8 cellular contexts compared by ENCODE assay signal in genomic region chr6:78867370-78868040, GRCh38. TPM values are rescaled to one million over a fixed set of nuclear protein-coding genes. Genes with fewer than 3 reads are reported as not detected.
DNase-seq lines count a peak whose midpoint lies in the region; ATAC-seq and TF ChIP-seq lines count a peak whose summit lies in the region.

TSS of gene IRAK1BP1 (plus strand) at chr6:78867551. CDS start at chr6:78867577, 26 bp downstream.

- H3K36me3 Mint-ChIP-seq in CD4-positive, alpha-beta T cell (ENCODE audit: low read depth) = peaks cover 22% of the 10 kb centered on the region
- peaks cover 9% of the 10 kb centered on the region for H3K36me3 Mint-ChIP-seq in activated CD8-positive, alpha-beta T cell treated with anti-CD3 and anti-CD28 coated beads for 36 hours (ENCODE audit: low read depth)
- peaks cover 2% of the 10 kb centered on the region for H3K36me3 Mint-ChIP-seq in memory B cell

- no peaks in the 10 kb centered on the region for H3K9me3 Mint-ChIP-seq in CD4-positive, alpha-beta T cell
- no peaks in the 10 kb centered on the region for H3K9me3 Mint-ChIP-seq in activated CD8-positive, alpha-beta T cell treated with anti-CD3 and anti-CD28 coated beads for 36 hours
- H3K9me3 Mint-ChIP-seq in memory B cell = no peaks in the 10 kb centered on the region

- no peak for TF ChIP-seq CTCF in CD4-positive, alpha-beta T cell (IDR thresholded peaks at IDR 0.05)
- peak; percentile 26 for TF ChIP-seq CTCF in activated CD8-positive, alpha-beta T cell treated with anti-CD3 and anti-CD28 coated beads for 36 hours (IDR thresholded peaks at IDR 0.05)

- peak within 1 kb of the TSS; percentile 98 for H3K4me3 Mint-ChIP-seq in CD4-positive, alpha-beta T cell
- H3K4me3 Mint-ChIP-seq in activated CD8-positive, alpha-beta T cell treated with anti-CD3 and anti-CD28 coated beads for 36 hours = peak within 1 kb of the TSS; percentile 97
- peak within 1 kb of the TSS; percentile 94 for H3K4me3 Mint-ChIP-seq in memory B cell

- ATAC-seq in CD4-positive, alpha-beta T cell (ENCODE audit: poor library complexity) = peak; percentile 90
- peak; percentile 94 for ATAC-seq in GM19372 (IDR thresholded peaks at IDR 0.05; ENCODE audit: low read depth, unreplicated experiment)
- ATAC-seq in HG03521 (IDR thresholded peaks at IDR 0.05; ENCODE audit: unreplicated experiment) = peak; percentile 94
- peak; percentile 97 for ATAC-seq in activated CD8-positive, alpha-beta T cell treated with anti-CD3 and anti-CD28 coated beads for 36 hours
- ATAC-seq in memory B cell (ENCODE audit: low read depth) = peak; percentile 89

- no peaks in the 10 kb centered on the region for H3K36me3 ChIP-seq in effector memory CD4-positive, alpha-beta T cell (ENCODE audit: control insufficient read depth, insufficient read depth, low read length)

- intact Hi-C loops in CD4-positive, alpha-beta T cell (cut with DNase I, micrococcal nuclease) = loop anchor here in 1 of 2 experiments (5.0 to 10.0 kb wide), 2 partner anchors 210 to 1137 kb away; partner anchors contain the start of genes PHIP and TTK
- intact Hi-C loops in activated CD8-positive, alpha-beta T cell treated with anti-CD3 and anti-CD28 coated beads for 36 hours (cut with micrococcal nuclease) = loop anchor here (2.0 kb wide), 1 partner anchor 209 kb away; no protein-coding TSS in a partner anchor

- no peaks in the 10 kb centered on the region for H3K9me3 ChIP-seq in CD4-positive, alpha-beta T cell (ENCODE audit: control insufficient read depth, low read length)
- H3K9me3 ChIP-seq in effector memory CD4-positive, alpha-beta T cell (ENCODE audit: control insufficient read depth, low read length) = no peaks in the 10 kb centered on the region

- no peaks in the 10 kb centered on the region for H3K27me3 Mint-ChIP-seq in CD4-positive, alpha-beta T cell
- H3K27me3 Mint-ChIP-seq in activated CD8-positive, alpha-beta T cell treated with anti-CD3 and anti-CD28 coated beads for 36 hours = no peaks in the 10 kb centered on the region
- no peaks in the 10 kb centered on the region for H3K27me3 Mint-ChIP-seq in memory B cell

- peak within 1 kb of the TSS; percentile 87 for H3K4me3 ChIP-seq in effector memory CD4-positive, alpha-beta T cell (ENCODE audit: insufficient read depth, low read depth, low read length, poor library complexity, severe bottlenecking)

- CTCF ChIA-PET in CD4-positive, alpha-beta T cell (lab: Charles Lee) = no interaction called here
- CTCF ChIA-PET in activated CD8-positive, alpha-beta T cell treated with anti-CD3 and anti-CD28 coated beads for 36 hours (lab: Charles Lee) = interaction anchor here (0.7 kb wide), 1 partner anchor 368 kb away, joined by 3 read pairs; no protein-coding TSS in a partner anchor

- DNase-seq in CD4-positive, alpha-beta T cell = peak; percentile 56 to 75 (median 66)
- peak; percentile 93 for DNase-seq in NCI-H774 (lab: John Stamatoyannopoulos, UW)
- DNase-seq in activated CD8-positive, alpha-beta T cell treated with anti-CD3 and anti-CD28 coated beads for 36 hours = peak; percentile 93
- peak; percentile 15 to 52 (median 32) for DNase-seq in effector memory CD4-positive, alpha-beta T cell
- DNase-seq in memory B cell (ENCODE audit: low spot score in 2 of 2) = peak; percentile 76
- DNase-seq in stimulated activated CD8-positive, alpha-beta memory T cell treated with anti-CD3 and anti-CD28 coated beads, Interleukin-12 subunit alpha, Interleukin-12 subunit beta, amount 100 ng/mL, for 1 hour (ENCODE audit: low read depth) = peak; percentile 60

- peak within 1 kb of the TSS; percentile 91 for H3K27ac Mint-ChIP-seq in CD4-positive, alpha-beta T cell
- H3K27ac Mint-ChIP-seq in activated CD8-positive, alpha-beta T cell treated with anti-CD3 and anti-CD28 coated beads for 36 hours = peak within 1 kb of the TSS; percentile 90
- peak within 1 kb of the TSS; percentile 93 for H3K27ac Mint-ChIP-seq in memory B cell

- peaks cover 23% of the 10 kb centered on the region for H3K4me1 Mint-ChIP-seq in CD4-positive, alpha-beta T cell (ENCODE audit: low read depth)
- H3K4me1 Mint-ChIP-seq in activated CD8-positive, alpha-beta T cell treated with anti-CD3 and anti-CD28 coated beads for 36 hours (ENCODE audit: low read depth) = peaks cover 14% of the 10 kb centered on the region
- H3K4me1 Mint-ChIP-seq in memory B cell = peaks cover 3% of the 10 kb centered on the region

- peaks cover 5% of the 10 kb centered on the region for H3K4me1 ChIP-seq in effector memory CD4-positive, alpha-beta T cell (ENCODE audit: control insufficient read depth, insufficient read depth, low read length, poor library complexity, severe bottlenecking)

- peak within 1 kb of the TSS; percentile 67 for H3K27ac ChIP-seq in CD4-positive, alpha-beta T cell (ENCODE audit: low read depth, low read length)
- H3K27ac ChIP-seq in effector memory CD4-positive, alpha-beta T cell (ENCODE audit: insufficient read depth, low read length, poor library complexity, severe bottlenecking) = peak within 1 kb of the TSS; percentile 67

- POLR2A ChIA-PET in CD4-positive, alpha-beta T cell (lab: Charles Lee) = interaction anchor here (0.7 to 1.4 kb wide), 3 partner anchors 209 to 211 kb away, joined by 3 to 6 read pairs (median 5); partner anchors contain the start of gene PHIP
- POLR2A ChIA-PET in activated CD8-positive, alpha-beta T cell treated with anti-CD3 and anti-CD28 coated beads for 36 hours (lab: Charles Lee) = interaction anchor here (1.9 kb wide), 1 partner anchor 211 kb away, joined by 7 read pairs; the partner anchor contains the start of gene PHIP

- H3K27me3 ChIP-seq in CD4-positive, alpha-beta T cell (ENCODE audit: control insufficient read depth, insufficient read depth, low read length) = no peaks in the 10 kb centered on the region
- H3K27me3 ChIP-seq in effector memory CD4-positive, alpha-beta T cell (replicated peaks; ENCODE audit: control insufficient read depth, insufficient read depth, low read length, poor library complexity, severe bottlenecking) = no peaks in the 10 kb centered on the region

RNA-seq across cellular contexts. Expression of gene IRAK1BP1, which starts in this region (rescaled TPM):
- under 1 TPM; 0.52 to 0.98 TPM for total RNA-seq in CD4-positive, alpha-beta T cell
- 1 to 10 TPM; 2.3 to 2.6 TPM for total RNA-seq in activated CD8-positive, alpha-beta T cell treated with anti-CD3 and anti-CD28 coated beads for 36 hours

Comparison
In these comparisons a context has a peak if more than half of its experiments do, and no peak if none do; other contexts are left out.
1. Peak in every context shown above with its lines: DNase-seq, ATAC-seq, H3K4me3 ChIP-seq and H3K27ac ChIP-seq.
2. Peak in DNase-seq, ATAC-seq and H3K27ac ChIP-seq in CD4-positive, alpha-beta T cell; RNA of the gene not detected or under 1 TPM.
3. DNase-seq: peak in every context shown above with its lines; median percentile 93 in NCI-H774; 93 in activated CD8-positive, alpha-beta T cell treated with anti-CD3 and anti-CD28 coated beads for 36 hours; 76 in memory B cell; 66 in CD4-positive, alpha-beta T cell; 60 in stimulated activated CD8-positive, alpha-beta memory T cell treated with anti-CD3 and anti-CD28 coated beads, Interleukin-12 subunit alpha, Interleukin-12 subunit beta, amount 100 ng/mL, for 1 hour; 32 in effector memory CD4-positive, alpha-beta T cell.